1 cellular context compared by ENCODE assay signal in the genomic region with DNA sequence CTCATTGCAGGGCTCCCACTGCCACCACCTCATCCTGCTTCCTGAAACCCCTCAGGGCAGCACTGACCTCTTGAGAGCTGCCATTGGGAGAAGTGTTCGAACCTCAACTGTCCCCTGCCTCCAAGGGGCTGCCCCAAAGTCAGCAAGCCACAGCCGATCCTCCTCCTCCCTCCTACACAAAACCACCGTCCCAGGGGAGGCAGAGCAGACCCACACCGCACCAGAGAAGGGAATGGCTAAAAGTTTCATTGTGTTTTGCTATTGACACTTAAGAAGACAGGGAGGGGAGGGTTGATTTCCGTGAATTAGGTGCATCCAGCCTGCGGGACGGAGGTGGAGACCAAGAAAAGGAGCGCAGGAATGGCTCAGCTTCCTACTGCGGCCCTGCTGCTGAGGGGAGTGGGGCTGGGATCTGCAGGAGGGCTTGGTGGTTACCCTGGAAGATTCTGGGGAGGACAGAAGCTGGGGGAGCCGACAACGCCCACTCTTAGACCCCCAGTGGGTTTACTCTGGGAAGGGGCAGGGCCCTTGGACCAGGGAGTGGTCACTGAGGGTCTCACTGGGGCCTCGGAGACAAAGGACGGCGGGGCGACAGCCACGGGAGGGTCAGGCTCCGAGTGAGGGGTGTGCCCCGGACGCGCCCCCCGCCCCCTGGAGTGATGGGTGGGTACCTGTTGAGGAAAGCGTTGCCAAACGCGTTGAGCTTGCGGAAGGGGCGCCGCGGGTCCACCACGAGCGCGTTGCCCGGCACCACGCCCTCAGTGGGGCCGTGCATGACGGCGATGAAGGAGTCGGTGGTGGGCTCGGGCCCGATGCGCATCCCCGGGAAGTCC.
TF ChIP-seq lines count a peak whose summit lies in the region.

No MANE protein-coding gene starts in this region.

TF ChIP-seq in K562, 482 proteins besides CTCF, POLR2A, EP300 and RAD21 (continues in another document):
- TF ChIP-seq HNRNPUL1 (IDR thresholded peaks at IDR 0.05; ENCODE audit: low read length) (no peak), NR3C1 (CRISPR knock-in tag; IDR thresholded peaks at IDR 0.05) (peak; percentile 23; the same call in 1 of the 2 replicates), SAP30 (IDR thresholded peaks at IDR 0.05; ENCODE audit: borderline replicate concordance, insufficient read depth, low read depth, low read length, poor library complexity, severe bottlenecking) (peak; percentile 90), IRF2 (CRISPR knock-in tag; IDR thresholded peaks at IDR 0.05) (peak; percentile 15; the same call in 1 of the 2 replicates), SMAD4 (CRISPR knock-in tag; conservative IDR thresholded peaks at IDR 0.05) (no peak), KAT2B (IDR thresholded peaks at IDR 0.05; ENCODE audit: low read depth, low read length) (no peak), ZNF121 (CRISPR knock-in tag; conservative IDR thresholded peaks at IDR 0.05) (0 out of 2 replicates have a peak, but pooled peaks have one; percentile 5), MXI1 (IDR thresholded peaks at IDR 0.05; ENCODE audit: low read depth, low read length) (no peak), ZNF431 (CRISPR knock-in tag; IDR thresholded peaks at IDR 0.05) (no peak), MEF2A (IDR thresholded peaks at IDR 0.05; ENCODE audit: control insufficient read depth, low read depth, low read length) (no peak), CBFB (CRISPR knock-in tag; IDR thresholded peaks at IDR 0.05) (peak; percentile 75; the same call in 1 of the 2 replicates), ZNF324 (CRISPR knock-in tag; IDR thresholded peaks at IDR 0.05) (no peak), IFI16 (CRISPR knock-in tag; IDR thresholded peaks at IDR 0.05) (no peak), FOXM1 (IDR thresholded peaks at IDR 0.05; ENCODE audit: low read depth) (no peak), FOXM1 (CRISPR knock-in tag; IDR thresholded peaks at IDR 0.05; ENCODE audit: low read depth) (0 out of 2 replicates have a peak, but pooled peaks have one; percentile 43), RBM17 (IDR thresholded peaks at IDR 0.05; ENCODE audit: borderline replicate concordance, low read depth, low read length) (no peak), ZNF785 (CRISPR knock-in tag; IDR thresholded peaks at IDR 0.05) (no peak), KAT7 (CRISPR knock-in tag; IDR thresholded peaks at IDR 0.05; ENCODE audit: borderline replicate concordance) (peak; percentile 81; the same call in 1 of the 2 replicates), SRF (CRISPR knock-in tag; IDR thresholded peaks at IDR 0.05) (no peak), NCOA4 (IDR thresholded peaks at IDR 0.05; ENCODE audit: partially characterized antibody) (no peak), NR1H2 (CRISPR knock-in tag; IDR thresholded peaks at IDR 0.05) (peak; percentile 86; the same call in 1 of the 2 replicates), CBFA2T3 (IDR thresholded peaks at IDR 0.05) (no peak), RNF2 (IDR thresholded peaks at IDR 0.05) (no peak), FOS (IDR thresholded peaks at IDR 0.05; ENCODE audit: extremely low read depth, insufficient read length) (no peak), MTF1 (CRISPR knock-in tag; IDR thresholded peaks at IDR 0.05; ENCODE audit: borderline replicate concordance) (no peak), SIN3A (IDR thresholded peaks at IDR 0.05; ENCODE audit: borderline replicate concordance in 2 of 2, control insufficient read depth in 1 of 2, low read depth in 2 of 2, low read length in 2 of 2) (peak in 1 of 2 experiments; percentile 5; a peak in 1 of 4 replicates), ZNF263 (CRISPR knock-in tag; IDR thresholded peaks at IDR 0.05; ENCODE audit: borderline replicate concordance) (peak; percentile 87), NR2C2 (CRISPR knock-in tag; IDR thresholded peaks at IDR 0.05) (0 out of 2 replicates have a peak, but pooled peaks have one; percentile 5), NR2C2 (tag; IDR thresholded peaks at IDR 0.05) (no peak)
- TF ChIP-seq, protein P1, sequence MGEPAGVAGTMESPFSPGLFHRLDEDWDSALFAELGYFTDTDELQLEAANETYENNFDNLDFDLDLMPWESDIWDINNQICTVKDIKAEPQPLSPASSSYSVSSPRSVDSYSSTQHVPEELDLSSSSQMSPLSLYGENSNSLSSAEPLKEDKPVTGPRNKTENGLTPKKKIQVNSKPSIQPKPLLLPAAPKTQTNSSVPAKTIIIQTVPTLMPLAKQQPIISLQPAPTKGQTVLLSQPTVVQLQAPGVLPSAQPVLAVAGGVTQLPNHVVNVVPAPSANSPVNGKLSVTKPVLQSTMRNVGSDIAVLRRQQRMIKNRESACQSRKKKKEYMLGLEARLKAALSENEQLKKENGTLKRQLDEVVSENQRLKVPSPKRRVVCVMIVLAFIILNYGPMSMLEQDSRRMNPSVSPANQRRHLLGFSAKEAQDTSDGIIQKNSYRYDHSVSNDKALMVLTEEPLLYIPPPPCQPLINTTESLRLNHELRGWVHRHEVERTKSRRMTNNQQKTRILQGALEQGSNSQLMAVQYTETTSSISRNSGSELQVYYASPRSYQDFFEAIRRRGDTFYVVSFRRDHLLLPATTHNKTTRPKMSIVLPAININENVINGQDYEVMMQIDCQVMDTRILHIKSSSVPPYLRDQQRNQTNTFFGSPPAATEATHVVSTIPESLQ (CRISPR knock-in tag; IDR thresholded peaks at IDR 0.05) = 0 out of 2 replicates have a peak, but pooled peaks have one; percentile 86
- TF ChIP-seq, protein P2, sequence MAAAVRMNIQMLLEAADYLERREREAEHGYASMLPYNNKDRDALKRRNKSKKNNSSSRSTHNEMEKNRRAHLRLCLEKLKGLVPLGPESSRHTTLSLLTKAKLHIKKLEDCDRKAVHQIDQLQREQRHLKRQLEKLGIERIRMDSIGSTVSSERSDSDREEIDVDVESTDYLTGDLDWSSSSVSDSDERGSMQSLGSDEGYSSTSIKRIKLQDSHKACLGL (CRISPR knock-in tag; IDR thresholded peaks at IDR 0.05; ENCODE audit: borderline replicate concordance, poor library complexity, severe bottlenecking) = no peak
- TF ChIP-seq, protein P3, sequence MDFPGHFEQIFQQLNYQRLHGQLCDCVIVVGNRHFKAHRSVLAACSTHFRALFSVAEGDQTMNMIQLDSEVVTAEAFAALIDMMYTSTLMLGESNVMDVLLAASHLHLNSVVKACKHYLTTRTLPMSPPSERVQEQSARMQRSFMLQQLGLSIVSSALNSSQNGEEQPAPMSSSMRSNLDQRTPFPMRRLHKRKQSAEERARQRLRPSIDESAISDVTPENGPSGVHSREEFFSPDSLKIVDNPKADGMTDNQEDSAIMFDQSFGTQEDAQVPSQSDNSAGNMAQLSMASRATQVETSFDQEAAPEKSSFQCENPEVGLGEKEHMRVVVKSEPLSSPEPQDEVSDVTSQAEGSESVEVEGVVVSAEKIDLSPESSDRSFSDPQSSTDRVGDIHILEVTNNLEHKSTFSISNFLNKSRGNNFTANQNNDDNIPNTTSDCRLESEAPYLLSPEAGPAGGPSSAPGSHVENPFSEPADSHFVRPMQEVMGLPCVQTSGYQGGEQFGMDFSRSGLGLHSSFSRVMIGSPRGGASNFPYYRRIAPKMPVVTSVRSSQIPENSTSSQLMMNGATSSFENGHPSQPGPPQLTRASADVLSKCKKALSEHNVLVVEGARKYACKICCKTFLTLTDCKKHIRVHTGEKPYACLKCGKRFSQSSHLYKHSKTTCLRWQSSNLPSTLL (IDR thresholded peaks at IDR 0.05) = no peak
- TF ChIP-seq, protein P4, sequence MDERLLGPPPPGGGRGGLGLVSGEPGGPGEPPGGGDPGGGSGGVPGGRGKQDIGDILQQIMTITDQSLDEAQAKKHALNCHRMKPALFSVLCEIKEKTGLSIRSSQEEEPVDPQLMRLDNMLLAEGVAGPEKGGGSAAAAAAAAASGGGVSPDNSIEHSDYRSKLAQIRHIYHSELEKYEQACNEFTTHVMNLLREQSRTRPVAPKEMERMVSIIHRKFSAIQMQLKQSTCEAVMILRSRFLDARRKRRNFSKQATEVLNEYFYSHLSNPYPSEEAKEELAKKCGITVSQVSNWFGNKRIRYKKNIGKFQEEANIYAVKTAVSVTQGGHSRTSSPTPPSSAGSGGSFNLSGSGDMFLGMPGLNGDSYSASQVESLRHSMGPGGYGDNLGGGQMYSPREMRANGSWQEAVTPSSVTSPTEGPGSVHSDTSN (CRISPR knock-in tag; IDR thresholded peaks at IDR 0.05; ENCODE audit: low read depth) = no peak
- TF ChIP-seq, protein P4 (tag; conservative IDR thresholded peaks at IDR 0.05; ENCODE audit: low read depth) = no peak
- TF ChIP-seq, protein P5, sequence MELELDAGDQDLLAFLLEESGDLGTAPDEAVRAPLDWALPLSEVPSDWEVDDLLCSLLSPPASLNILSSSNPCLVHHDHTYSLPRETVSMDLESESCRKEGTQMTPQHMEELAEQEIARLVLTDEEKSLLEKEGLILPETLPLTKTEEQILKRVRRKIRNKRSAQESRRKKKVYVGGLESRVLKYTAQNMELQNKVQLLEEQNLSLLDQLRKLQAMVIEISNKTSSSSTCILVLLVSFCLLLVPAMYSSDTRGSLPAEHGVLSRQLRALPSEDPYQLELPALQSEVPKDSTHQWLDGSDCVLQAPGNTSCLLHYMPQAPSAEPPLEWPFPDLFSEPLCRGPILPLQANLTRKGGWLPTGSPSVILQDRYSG (tag; conservative IDR thresholded peaks at IDR 0.05; ENCODE audit: low read depth) = no peak
- TF ChIP-seq, protein P6, sequence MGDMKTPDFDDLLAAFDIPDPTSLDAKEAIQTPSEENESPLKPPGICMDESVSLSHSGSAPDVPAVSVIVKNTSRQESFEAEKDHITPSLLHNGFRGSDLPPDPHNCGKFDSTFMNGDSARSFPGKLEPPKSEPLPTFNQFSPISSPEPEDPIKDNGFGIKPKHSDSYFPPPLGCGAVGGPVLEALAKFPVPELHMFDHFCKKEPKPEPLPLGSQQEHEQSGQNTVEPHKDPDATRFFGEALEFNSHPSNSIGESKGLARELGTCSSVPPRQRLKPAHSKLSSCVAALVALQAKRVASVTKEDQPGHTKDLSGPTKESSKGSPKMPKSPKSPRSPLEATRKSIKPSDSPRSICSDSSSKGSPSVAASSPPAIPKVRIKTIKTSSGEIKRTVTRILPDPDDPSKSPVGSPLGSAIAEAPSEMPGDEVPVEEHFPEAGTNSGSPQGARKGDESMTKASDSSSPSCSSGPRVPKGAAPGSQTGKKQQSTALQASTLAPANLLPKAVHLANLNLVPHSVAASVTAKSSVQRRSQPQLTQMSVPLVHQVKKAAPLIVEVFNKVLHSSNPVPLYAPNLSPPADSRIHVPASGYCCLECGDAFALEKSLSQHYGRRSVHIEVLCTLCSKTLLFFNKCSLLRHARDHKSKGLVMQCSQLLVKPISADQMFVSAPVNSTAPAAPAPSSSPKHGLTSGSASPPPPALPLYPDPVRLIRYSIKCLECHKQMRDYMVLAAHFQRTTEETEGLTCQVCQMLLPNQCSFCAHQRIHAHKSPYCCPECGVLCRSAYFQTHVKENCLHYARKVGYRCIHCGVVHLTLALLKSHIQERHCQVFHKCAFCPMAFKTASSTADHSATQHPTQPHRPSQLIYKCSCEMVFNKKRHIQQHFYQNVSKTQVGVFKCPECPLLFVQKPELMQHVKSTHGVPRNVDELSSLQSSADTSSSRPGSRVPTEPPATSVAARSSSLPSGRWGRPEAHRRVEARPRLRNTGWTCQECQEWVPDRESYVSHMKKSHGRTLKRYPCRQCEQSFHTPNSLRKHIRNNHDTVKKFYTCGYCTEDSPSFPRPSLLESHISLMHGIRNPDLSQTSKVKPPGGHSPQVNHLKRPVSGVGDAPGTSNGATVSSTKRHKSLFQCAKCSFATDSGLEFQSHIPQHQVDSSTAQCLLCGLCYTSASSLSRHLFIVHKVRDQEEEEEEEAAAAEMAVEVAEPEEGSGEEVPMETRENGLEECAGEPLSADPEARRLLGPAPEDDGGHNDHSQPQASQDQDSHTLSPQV (IDR thresholded peaks at IDR 0.05) = no peak
- TF ChIP-seq, protein P7, sequence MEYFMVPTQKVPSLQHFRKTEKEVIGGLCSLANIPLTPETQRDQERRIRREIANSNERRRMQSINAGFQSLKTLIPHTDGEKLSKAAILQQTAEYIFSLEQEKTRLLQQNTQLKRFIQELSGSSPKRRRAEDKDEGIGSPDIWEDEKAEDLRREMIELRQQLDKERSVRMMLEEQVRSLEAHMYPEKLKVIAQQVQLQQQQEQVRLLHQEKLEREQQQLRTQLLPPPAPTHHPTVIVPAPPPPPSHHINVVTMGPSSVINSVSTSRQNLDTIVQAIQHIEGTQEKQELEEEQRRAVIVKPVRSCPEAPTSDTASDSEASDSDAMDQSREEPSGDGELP (CRISPR knock-in tag; IDR thresholded peaks at IDR 0.05; ENCODE audit: borderline replicate concordance) = no peak
- TF ChIP-seq, protein P8, sequence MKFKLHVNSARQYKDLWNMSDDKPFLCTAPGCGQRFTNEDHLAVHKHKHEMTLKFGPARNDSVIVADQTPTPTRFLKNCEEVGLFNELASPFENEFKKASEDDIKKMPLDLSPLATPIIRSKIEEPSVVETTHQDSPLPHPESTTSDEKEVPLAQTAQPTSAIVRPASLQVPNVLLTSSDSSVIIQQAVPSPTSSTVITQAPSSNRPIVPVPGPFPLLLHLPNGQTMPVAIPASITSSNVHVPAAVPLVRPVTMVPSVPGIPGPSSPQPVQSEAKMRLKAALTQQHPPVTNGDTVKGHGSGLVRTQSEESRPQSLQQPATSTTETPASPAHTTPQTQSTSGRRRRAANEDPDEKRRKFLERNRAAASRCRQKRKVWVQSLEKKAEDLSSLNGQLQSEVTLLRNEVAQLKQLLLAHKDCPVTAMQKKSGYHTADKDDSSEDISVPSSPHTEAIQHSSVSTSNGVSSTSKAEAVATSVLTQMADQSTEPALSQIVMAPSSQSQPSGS (CRISPR knock-in tag; IDR thresholded peaks at IDR 0.05) = peak; percentile 31; the same call in 1 of the 2 replicates
- TF ChIP-seq, protein P9, sequence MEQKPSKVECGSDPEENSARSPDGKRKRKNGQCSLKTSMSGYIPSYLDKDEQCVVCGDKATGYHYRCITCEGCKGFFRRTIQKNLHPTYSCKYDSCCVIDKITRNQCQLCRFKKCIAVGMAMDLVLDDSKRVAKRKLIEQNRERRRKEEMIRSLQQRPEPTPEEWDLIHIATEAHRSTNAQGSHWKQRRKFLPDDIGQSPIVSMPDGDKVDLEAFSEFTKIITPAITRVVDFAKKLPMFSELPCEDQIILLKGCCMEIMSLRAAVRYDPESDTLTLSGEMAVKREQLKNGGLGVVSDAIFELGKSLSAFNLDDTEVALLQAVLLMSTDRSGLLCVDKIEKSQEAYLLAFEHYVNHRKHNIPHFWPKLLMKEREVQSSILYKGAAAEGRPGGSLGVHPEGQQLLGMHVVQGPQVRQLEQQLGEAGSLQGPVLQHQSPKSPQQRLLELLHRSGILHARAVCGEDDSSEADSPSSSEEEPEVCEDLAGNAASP (IDR thresholded peaks at IDR 0.05) = no peak
